ENCODE assay signal across 1 cellular context in genomic region chr10:35124540-35124939, GRCh38.
A peak's percentile ranks its signal among the peaks of the same experiment; 100 is the strongest.
TF ChIP-seq lines count a peak whose summit lies in the region.

No MANE protein-coding gene starts in this region.

TF ChIP-seq in K562, 482 proteins besides CTCF, POLR2A, EP300 and RAD21 (continued from another document):
- TF ChIP-seq MGA (IDR thresholded peaks at IDR 0.05) (0 out of 2 replicates have a peak, but pooled peaks have one; percentile 22), SPI1 (IDR thresholded peaks at IDR 0.05; ENCODE audit: borderline replicate concordance, low read depth, low read length) (no peak)
